8 cellular contexts compared by ENCODE assay signal in the genomic region with DNA sequence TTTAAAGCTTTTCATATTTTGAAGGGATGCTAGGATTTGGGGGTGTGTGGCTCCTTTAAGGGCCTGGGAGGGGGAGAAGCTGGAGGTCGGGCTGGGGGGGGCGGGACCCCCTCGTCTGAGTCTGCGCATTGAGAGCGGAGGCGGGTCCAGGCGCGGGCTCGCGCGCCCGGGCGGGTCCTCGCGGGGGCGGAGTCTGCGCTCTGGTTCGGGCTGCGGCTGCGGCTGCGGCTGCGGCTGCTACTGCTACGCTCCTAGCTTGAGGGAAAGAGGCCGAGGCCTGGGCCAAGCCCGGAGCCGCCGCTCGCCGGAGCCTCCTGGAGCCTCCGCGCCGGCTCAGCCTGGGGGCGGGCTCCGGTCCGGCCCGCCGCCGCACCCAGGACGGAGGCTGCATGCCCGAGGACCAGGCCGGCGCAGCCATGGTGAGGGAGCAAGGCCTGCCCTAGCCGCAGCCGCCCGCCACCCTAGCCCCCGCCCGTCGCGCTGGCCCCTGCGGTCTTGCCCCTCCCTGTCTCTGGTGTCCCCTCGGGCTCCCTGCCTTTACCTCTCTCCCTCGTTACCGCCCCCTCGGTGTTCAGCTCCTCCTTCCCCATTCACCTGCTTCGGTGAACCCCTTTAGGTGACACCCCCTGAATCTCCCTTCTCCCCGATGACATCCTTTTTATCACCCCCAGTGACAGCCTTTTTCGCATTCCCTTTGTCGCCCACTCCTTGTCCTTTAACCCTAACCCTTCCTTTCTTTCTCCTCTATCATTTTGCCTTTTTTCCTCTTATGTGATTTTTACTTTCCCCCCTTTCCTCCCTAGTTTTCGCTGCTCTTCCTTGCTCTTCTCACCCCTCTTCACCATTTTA. TPM values are rescaled to one million over a fixed set of nuclear protein-coding genes. Genes with fewer than 3 reads are reported as not detected.
DNase-seq lines count a peak whose midpoint lies in the region; ATAC-seq and TF ChIP-seq lines count a peak whose summit lies in the region.

A gene (plus strand): TSS at position 189 of the 849 bp plus-strand sequence. CDS start 201 bp downstream, at position 390.

- no peaks in the 10 kb centered on the region for H3K27me3 ChIP-seq in BE2C
- no peaks in the 10 kb centered on the region for H3K27me3 ChIP-seq in colonic mucosa

- peak; percentile 97 for ATAC-seq in GM19324 (IDR thresholded peaks at IDR 0.05; ENCODE audit: low FRiP score, unreplicated experiment)
- peak; percentile 95 for ATAC-seq in HG03460 (IDR thresholded peaks at IDR 0.05; ENCODE audit: unreplicated experiment)
- ATAC-seq in left colon, result peak; percentile 98

- H3K9ac ChIP-seq in colonic mucosa (ENCODE audit: low read depth in 2 of 2, low read length in 2 of 2), result peak within 1 kb of the TSS; percentile 79 to 93

- no peak for TF ChIP-seq CTCF in BE2C (IDR thresholded peaks at IDR 0.05; ENCODE audit: low read depth, low read length)
- TF ChIP-seq CTCF in colonic mucosa (IDR thresholded peaks at IDR 0.05), result no peak

- peak within 1 kb of the TSS; percentile 85 for H3K4me3 ChIP-seq in BE2C (ENCODE audit: low read depth, low read length)
- peak within 1 kb of the TSS; percentile 87 for H3K4me3 ChIP-seq in colonic mucosa

- DNase-seq in BE2C (peak; percentile 89), NCI-H526 (lab: John Stamatoyannopoulos, UW) (peak; percentile 40 to 95), colonic mucosa (peak; percentile 90), left colon (peak; percentile 85 to 94)
- peak; percentile 91 for DNase-seq in activated CD4-positive, alpha-beta T cell treated with anti-CD3 and anti-CD28 coated beads for 48 hours
- peak; percentile 84 for DNase-seq in stimulated activated CD4-positive, alpha-beta T cell treated with anti-CD3 and anti-CD28 coated beads, Interleukin-1b, Interleukin-23, amount 100 ng/mL, for 48 hours

- H3K9me3 ChIP-seq in BE2C (no peaks in the 10 kb centered on the region), colonic mucosa (no peaks in the 10 kb centered on the region)

- intact Hi-C loops in colonic mucosa (cut with DNase I), result no loop called here
- intact Hi-C loops in left colon (cut with DNase I, micrococcal nuclease), result no loop called here

- H3K4me1 ChIP-seq in BE2C (no peaks in the 10 kb centered on the region), colonic mucosa (no peaks in the 10 kb centered on the region)

- H3K36me3 ChIP-seq in BE2C, result no peaks in the 10 kb centered on the region
- H3K36me3 ChIP-seq in colonic mucosa, result no peaks in the 10 kb centered on the region

- H3K27ac ChIP-seq in colonic mucosa, result peak within 1 kb of the TSS; percentile 91

RNA-seq across cellular contexts. Expression of the gene that starts here (rescaled TPM):
- 2.6 TPM for polyA plus RNA-seq in BE2C (2012; ENCODE audit: insufficient read depth, insufficient read length, low read depth)
- total RNA-seq in colonic mucosa (10 to 100 TPM; 20.5 to 26.6 TPM), left colon (10 to 100 TPM; 29.0 to 30.3 TPM)

Comparison
In these comparisons a context has a peak if more than half of its experiments do, and no peak if none do; other contexts are left out.
1. Peak in every context shown above with its lines: DNase-seq, ATAC-seq, H3K4me3 ChIP-seq and H3K27ac ChIP-seq.